Comparison of ENCODE assay signal across 8 cellular contexts in the genomic region with DNA sequence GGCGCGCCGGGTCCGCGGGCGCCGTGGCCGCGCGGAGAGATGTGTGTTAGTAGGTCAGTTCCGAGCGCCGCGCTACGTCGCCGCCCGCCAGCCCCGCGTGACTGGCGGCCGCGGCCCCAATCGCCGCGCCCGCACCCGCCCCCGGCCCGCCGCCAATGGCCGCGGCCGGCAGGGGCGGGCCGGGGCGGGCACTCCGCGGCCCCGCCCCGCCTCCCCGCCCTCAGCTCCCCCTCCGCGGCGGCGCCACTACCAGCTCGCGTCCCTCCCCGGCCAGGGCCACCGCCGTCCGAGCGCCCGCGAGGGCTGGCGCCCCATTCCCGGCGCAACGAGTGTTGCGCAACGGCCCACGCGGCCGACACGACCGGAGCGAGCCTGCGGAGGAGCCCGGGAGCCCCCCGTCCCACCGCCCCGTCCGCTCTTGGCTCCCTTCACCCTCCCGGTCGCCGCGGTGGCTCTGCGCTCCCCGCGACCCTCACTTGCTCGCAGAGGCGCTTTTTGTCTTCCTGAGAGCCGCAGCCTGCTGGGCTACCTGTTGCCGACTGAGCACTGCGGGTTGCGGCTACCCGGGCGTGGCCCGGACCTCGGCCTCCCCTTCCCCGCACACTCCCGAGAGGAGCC. TPM values are rescaled to one million over a fixed set of nuclear protein-coding genes. Genes with fewer than 3 reads are reported as not detected.
A peak's percentile ranks its signal among the peaks of the same experiment; 100 is the strongest.
DNase-seq lines count a peak whose midpoint lies in the region; ATAC-seq and TF ChIP-seq lines count a peak whose summit lies in the region.

NFIL3 (minus strand) TSS at position 48 of the 618 bp plus-strand sequence. CDS start 13,098 bp downstream, outside the sequence.

- no peak for TF ChIP-seq CTCF in activated B cell treated with CpG ODN at 0.5 μM for 24 hours (IDR thresholded peaks at IDR 0.05)
- TF ChIP-seq CTCF in cardiac fibroblast (IDR thresholded peaks at IDR 0.05; ENCODE audit: low read depth, low read length), result no peak
- no peak for TF ChIP-seq CTCF in spleen (IDR thresholded peaks at IDR 0.05 in 8 of 11, conservative IDR thresholded peaks at IDR 0.05 in 3 of 11)

- intact Hi-C loops in activated B cell treated with CpG ODN at 0.5 μM for 24 hours (cut with micrococcal nuclease) (loop anchor here (1.0 to 10.0 kb wide), 7 partner anchors 63 to 1819 kb away; partner anchors contain the start of genes AUH and GADD45G), spleen (cut with DNase I; ENCODE audit: low total_unique reads) (loop anchor here (10.0 kb wide), 1 partner anchor 229 kb away; no protein-coding TSS in a partner anchor)

- H3K36me3 Mint-ChIP-seq in activated B cell treated with CpG ODN at 0.5 μM for 24 hours (ENCODE audit: low read depth), result peaks cover 3% of the 10 kb centered on the region

- ATAC-seq in HG02973 (IDR thresholded peaks at IDR 0.05; ENCODE audit: unreplicated experiment), result peak; percentile 81
- ATAC-seq in activated B cell treated with CpG ODN at 0.5 μM for 24 hours (ENCODE audit: low read depth), result peak; percentile 87

- H3K27me3 ChIP-seq in spleen (replicated peaks in 1 of 7), result peaks cover 0 to 56% (median 13%) of the 10 kb centered on the region in 7 donors

- CTCF ChIA-PET in activated B cell treated with CpG ODN at 0.5 μM for 24 hours (lab: Charles Lee), result interaction anchor here (0.7 to 8.4 kb wide), 6 partner anchors 63 to 516 kb away, joined by 3 to 154 read pairs (median 4); partner anchors contain the start of gene AUH

- H3K4me3 Mint-ChIP-seq in activated B cell treated with CpG ODN at 0.5 μM for 24 hours, result peak within 1 kb of the TSS; percentile 93

- H3K36me3 ChIP-seq in spleen, result no peaks in the 10 kb centered on the region

- H3K4me1 Mint-ChIP-seq in activated B cell treated with CpG ODN at 0.5 μM for 24 hours, result peaks cover 38% of the 10 kb centered on the region

- peak; percentile 54 to 63 (median 61) for TF ChIP-seq POLR2A in spleen (IDR thresholded peaks at IDR 0.05)

- DNase-seq in NCI-H1436 (lab: John Stamatoyannopoulos, UW), result peak; percentile 64
- no peak for DNase-seq in NCI-H1436 treated with DMSO at 0.1 percent for 48 hours (lab: John Stamatoyannopoulos, UW)
- peak; percentile 77 for DNase-seq in NCI-H2171 (lab: John Stamatoyannopoulos, UW)
- peak; percentile 65 for DNase-seq in activated B cell treated with CpG ODN at 0.5 μM for 24 hours
- DNase-seq in cardiac fibroblast (ENCODE audit: low read depth in 2 of 2), result peak; percentile 71 to 91
- DNase-seq in inferior parietal cortex (ENCODE audit: extremely low spot score), result peak; percentile 63
- peak; percentile 96 for DNase-seq in spleen

- WGBS in spleen, 5 donors, result 0 to 1% (median 1%) methylated on average over 13 to 92 of the region's 92 CpGs; no CpG with 5 or more reads in 1 of the 5 donors

- H3K9me3 ChIP-seq in spleen, result no peaks in the 10 kb centered on the region

- peaks cover 10 to 86% (median 49%) of the 10 kb centered on the region in 6 donors for H3K4me1 ChIP-seq in spleen

- peak within 1 kb of the TSS; percentile 81 to 99 (median 96) for H3K27ac ChIP-seq in spleen

- H3K4me3 ChIP-seq in cardiac fibroblast (replicated peaks in 1 of 2; ENCODE audit: low read depth in 2 of 2, low read length in 2 of 2) (peak within 1 kb of the TSS; percentile 89), spleen (peak within 1 kb of the TSS; percentile 66 to 83 (median 71))

- H3K9me3 Mint-ChIP-seq in activated B cell treated with CpG ODN at 0.5 μM for 24 hours, result no peaks in the 10 kb centered on the region

- POLR2A ChIA-PET in activated B cell treated with CpG ODN at 0.5 μM for 24 hours (lab: Charles Lee), result interaction anchor here (1.0 to 1.2 kb wide), 4 partner anchors 63 to 509 kb away, joined by 3 to 4 read pairs (median 4); partner anchors contain the start of gene AUH

- H3K27me3 Mint-ChIP-seq in activated B cell treated with CpG ODN at 0.5 μM for 24 hours, result peaks cover 34% of the 10 kb centered on the region

- peak within 1 kb of the TSS; percentile 80 for H3K27ac Mint-ChIP-seq in activated B cell treated with CpG ODN at 0.5 μM for 24 hours

RNA-seq across cellular contexts. Expression of gene NFIL3, which starts in this region (rescaled TPM):
- total RNA-seq in activated B cell treated with CpG ODN at 0.5 μM for 24 hours (3.1 and 3.9 TPM in 2 replicates), spleen (10 to 100 TPM; 15.5 to 41.9 (median 21.1) TPM)
- polyA plus RNA-seq in spleen, result 1 to 10 TPM; 4.7 to 8.6 (median 7.4) TPM
